In genomic region chr2:119827866-119828507, GRCh38 we compare ENCODE assay signal across 13 cellular contexts.
A peak's percentile ranks its signal among the peaks of the same experiment; 100 is the strongest.
DNase-seq lines count a peak whose midpoint lies in the region; ATAC-seq and TF ChIP-seq lines count a peak whose summit lies in the region.
"Had no signal": no experiment of that assay in that cellular context is flagged by ENCODE, and none has a peak within 500 bp of the region (broad histone marks: within the 10 kb centered on the region; RNA-seq: fewer than 3 reads in every experiment).

No MANE protein-coding gene starts in this region.

- DNase-seq in Daoy (ENCODE audit: low read depth) (peak; percentile 30), HFFc6 (peak; percentile 20), fibroblast of the aortic adventitia (ENCODE audit: low read depth) (peak; percentile 21), aorta (no peak), right lobe of liver (no peak), NCI-H146 (lab: John Stamatoyannopoulos, UW) (no peak)
- peak; percentile 18 for DNase-seq in activated CD4-positive, alpha-beta memory T cell treated with anti-CD3 and anti-CD28 coated beads, Interleukin-2, amount 10 ng/mL, durations not matched to agents 7 days and 5 days
- DNase-seq: effector CD8-positive, alpha-beta T cell; MV-4-11; NCI-H526 treated with DMSO at 0.1 percent for 48 hours had no signal

- ATAC-seq in aorta (ENCODE audit: low FRiP score): no peak
- no peak for ATAC-seq in right lobe of liver
- no peak for ATAC-seq in HG03342 (IDR thresholded peaks at IDR 0.05; ENCODE audit: unreplicated experiment)

- H3K9me3 Mint-ChIP-seq in HFFc6: no peaks in the 10 kb centered on the region; the same call in 1 of the 2 replicates
- peaks cover 17% of the 10 kb centered on the region for H3K9me3 Mint-ChIP-seq in activated CD4-positive, alpha-beta memory T cell treated with anti-CD3 and anti-CD28 coated beads, Interleukin-2, amount 10 ng/mL, durations not matched to agents 7 days and 5 days
- H3K9me3 Mint-ChIP-seq: activated naive CD4-positive, alpha-beta T cell treated with anti-CD3 and anti-CD28 coated beads, Interleukin-2, amount 50 U/mL, for 24 hours had no signal

- peaks cover 30% of the 10 kb centered on the region for H3K4me1 Mint-ChIP-seq in HFFc6 (ENCODE audit: low read depth)
- H3K4me1 Mint-ChIP-seq in activated CD4-positive, alpha-beta memory T cell treated with anti-CD3 and anti-CD28 coated beads, Interleukin-2, amount 10 ng/mL, durations not matched to agents 7 days and 5 days: peaks cover 15% of the 10 kb centered on the region

- H3K27me3 ChIP-seq in aorta (ENCODE audit: control insufficient read depth in 1 of 2, insufficient read depth in 2 of 2, low read length in 1 of 2): no peaks in the 10 kb centered on the region
- no peaks in the 10 kb centered on the region for H3K27me3 ChIP-seq in right lobe of liver

- peak overlapping the region; percentile 6; the same call in 1 of the 2 replicates for H3K27ac Mint-ChIP-seq in HFFc6
- no peak overlapping the region for H3K27ac Mint-ChIP-seq in activated CD4-positive, alpha-beta memory T cell treated with anti-CD3 and anti-CD28 coated beads, Interleukin-2, amount 10 ng/mL, durations not matched to agents 7 days and 5 days
- H3K27ac Mint-ChIP-seq: activated naive CD4-positive, alpha-beta T cell treated with anti-CD3 and anti-CD28 coated beads, Interleukin-2, amount 50 U/mL, for 24 hours; CD14-positive monocyte had no signal

- H3K4me1 ChIP-seq in aorta (ENCODE audit: control insufficient read depth in 1 of 2, insufficient read depth in 2 of 2, low read length in 2 of 2) (peaks cover 0 to 1% of the 10 kb centered on the region in 2 donors), right lobe of liver (no peaks in the 10 kb centered on the region)

- no peaks in the 10 kb centered on the region for H3K36me3 Mint-ChIP-seq in HFFc6 (ENCODE audit: low read depth)
- peaks cover 21% of the 10 kb centered on the region for H3K36me3 Mint-ChIP-seq in activated CD4-positive, alpha-beta memory T cell treated with anti-CD3 and anti-CD28 coated beads, Interleukin-2, amount 10 ng/mL, durations not matched to agents 7 days and 5 days (ENCODE audit: low read depth)

- H3K27me3 Mint-ChIP-seq in HFFc6 (ENCODE audit: insufficient read depth): no peaks in the 10 kb centered on the region
- H3K27me3 Mint-ChIP-seq in activated CD4-positive, alpha-beta memory T cell treated with anti-CD3 and anti-CD28 coated beads, Interleukin-2, amount 10 ng/mL, durations not matched to agents 7 days and 5 days: no peaks in the 10 kb centered on the region
- H3K27me3 Mint-ChIP-seq: activated naive CD4-positive, alpha-beta T cell treated with anti-CD3 and anti-CD28 coated beads, Interleukin-2, amount 50 U/mL, for 24 hours had no signal

- H3K27ac ChIP-seq in aorta (ENCODE audit: low read depth in 1 of 2, low read length in 2 of 2): no peak overlapping the region
- H3K27ac ChIP-seq in right lobe of liver: no peak overlapping the region

- POLR2A ChIA-PET in activated CD4-positive, alpha-beta memory T cell treated with anti-CD3 and anti-CD28 coated beads, Interleukin-2, amount 10 ng/mL, durations not matched to agents 7 days and 5 days (lab: Charles Lee): interaction anchor here (1.0 kb wide), 1 partner anchor 487 kb away, joined by 3 read pairs; no protein-coding TSS in a partner anchor

- CTCF ChIA-PET in activated CD4-positive, alpha-beta memory T cell treated with anti-CD3 and anti-CD28 coated beads, Interleukin-2, amount 10 ng/mL, durations not matched to agents 7 days and 5 days (lab: Charles Lee): interaction anchor here (1.1 to 2.0 kb wide), 5 partner anchors 9 to 349 kb away, joined by 3 to 5 read pairs (median 3); no protein-coding TSS in a partner anchor

- intact Hi-C loops in aorta (cut with DNase I) (no loop called here), right lobe of liver (cut with DNase I) (loop anchor here in 1 of 2 donors (10.0 kb wide), 1 partner anchor 73 kb away; the partner anchor contains the start of gene PTPN4)

- no peak for TF ChIP-seq CTCF in HFFc6 (IDR thresholded peaks at IDR 0.05)
- TF ChIP-seq CTCF in fibroblast of the aortic adventitia (IDR thresholded peaks at IDR 0.05; ENCODE audit: insufficient read depth, low read length): no peak
- TF ChIP-seq CTCF in right lobe of liver (IDR thresholded peaks at IDR 0.05): no peak

- H3K9me3 ChIP-seq in aorta (ENCODE audit: control insufficient read depth, low read length) (no peaks in the 10 kb centered on the region), right lobe of liver (no peaks in the 10 kb centered on the region)

- H3K4me3 Mint-ChIP-seq in HFFc6: no peak overlapping the region
- no peak overlapping the region for H3K4me3 Mint-ChIP-seq in activated CD4-positive, alpha-beta memory T cell treated with anti-CD3 and anti-CD28 coated beads, Interleukin-2, amount 10 ng/mL, durations not matched to agents 7 days and 5 days
- H3K4me3 Mint-ChIP-seq: activated naive CD4-positive, alpha-beta T cell treated with anti-CD3 and anti-CD28 coated beads, Interleukin-2, amount 50 U/mL, for 24 hours; CD14-positive monocyte had no signal

- 72 to 77% methylated on average over 5 of the region's 5 CpGs for WGBS in aorta, 2 donors
- WGBS in right lobe of liver (ENCODE audit: insufficient coverage, low coverage, low lambda C conversion rate, missing lambda C conversion rate): 79% methylated on average over 4 of the region's 5 CpGs

- H3K4me3 ChIP-seq in fibroblast of the aortic adventitia (ENCODE audit: low read depth, low read length): no peak overlapping the region
- H3K4me3 ChIP-seq in aorta (ENCODE audit: low read length in 2 of 2): no peak overlapping the region
- H3K4me3 ChIP-seq in right lobe of liver: no peak overlapping the region

- no peaks in the 10 kb centered on the region for H3K36me3 ChIP-seq in aorta (ENCODE audit: control insufficient read depth in 1 of 2, insufficient read depth in 2 of 2, low read length in 1 of 2)
- no peaks in the 10 kb centered on the region for H3K36me3 ChIP-seq in right lobe of liver

- no peak for TF ChIP-seq POLR2A in right lobe of liver (IDR thresholded peaks at IDR 0.05)

Comparison
In these comparisons a context has a peak if more than half of its experiments do, and no peak if none do; other contexts are left out.
1. DNase-seq: peak in Daoy (single experiment), HFFc6 (single experiment), activated CD4-positive, alpha-beta memory T cell treated with anti-CD3 and anti-CD28 coated beads, Interleukin-2, amount 10 ng/mL, durations not matched to agents 7 days and 5 days (single experiment) and fibroblast of the aortic adventitia (single experiment); none in aorta (0 of 2), right lobe of liver (0 of 3) and NCI-H146 (single experiment).